Comparison of ENCODE assay signal across 15 cellular contexts in genomic region chr5:174755103-174755502, GRCh38. TPM values are rescaled to one million over a fixed set of nuclear protein-coding genes. Genes with fewer than 3 reads are reported as not detected.
DNase-seq lines count a peak whose midpoint lies in the region; ATAC-seq, FAIRE-seq and TF ChIP-seq lines count a peak whose summit lies in the region.
"Had no signal": no experiment of that assay in that cellular context is flagged by ENCODE, and none has a peak within 500 bp of the region (broad histone marks: within the 10 kb centered on the region; RNA-seq: fewer than 3 reads in every experiment).

No MANE protein-coding gene starts in this region.

- H3K27ac ChIP-seq in C4-2B (no peak overlapping the region), K562 (ENCODE audit: extremely low read depth, low read depth, low read length) (no peak overlapping the region)
- H3K27ac ChIP-seq: epithelial cell of prostate had no signal

- DNase-seq in HTR-8/SVneo (ENCODE audit: insufficient read length, low spot score) (no peak), K562 (ENCODE audit: extremely low read depth in 1 of 4, low spot score in 3 of 4) (no peak), nephron progenitor cell (no peak), HEK293T (ENCODE audit: extremely low spot score) (no peak), putamen (ENCODE audit: low spot score) (no peak), NK-92 (lab: John Stamatoyannopoulos, UW; ENCODE audit: unreplicated experiment) (no peak)
- DNase-seq: DMS79; kidney; stimulated activated CD4-positive, alpha-beta T cell treated with anti-CD3 and anti-CD28 coated beads, Interleukin-2, amount 100 ng/mL, for 24 hours had no signal

- H3K9me3 Mint-ChIP-seq in nephron progenitor cell = no peaks in the 10 kb centered on the region
- H3K9me3 Mint-ChIP-seq: natural killer cell treated with Interleukin-12 subunit alpha and Interleukin-12 subunit beta and Interleukin-15 and Interleukin-18, amount 100 ng/mL, for 72 hours had no signal

- ATAC-seq in K562 (no peak), GM21526 (IDR thresholded peaks at IDR 0.05; ENCODE audit: low FRiP score, unreplicated experiment) (no peak)
- ATAC-seq: natural killer cell treated with Interleukin-12 subunit alpha and Interleukin-12 subunit beta and Interleukin-15 and Interleukin-18, amount 100 ng/mL, for 72 hours had no signal

- CTCF ChIA-PET in K562 (lab: Yijun Ruan, JAX; ENCODE audit: low intra/inter-chr PET ratio) (interaction anchor here (0.6 kb wide), 1 partner anchor 28 kb away, joined by 3 read pairs; no protein-coding TSS in a partner anchor), HEK293T (lab: Yijun Ruan, JAX) (no interaction called here)

- BruUV-seq in K562 (replicated peaks; lab: Mats Ljungman, UMichigan) = no TSS peak

- H3K36me3 ChIP-seq in K562 (ENCODE audit: control insufficient read depth, insufficient read depth, low read length) = no peaks in the 10 kb centered on the region

- H3K4me2 ChIP-seq in K562 (ENCODE audit: insufficient read depth, low read length) = no peak overlapping the region

- in situ Hi-C loops in K562 (cut with MboI) = no loop called here

- peaks cover 0 to 9% of the 10 kb centered on the region in 2 experiments; a peak in 1 of 5 replicates for H3K4me1 ChIP-seq in K562 (replicated peaks in 1 of 2; ENCODE audit: control insufficient read depth in 2 of 2, insufficient read depth in 2 of 2, low read length in 2 of 2)

- H3K27me3 ChIP-seq in K562 (ENCODE audit: control insufficient read depth in 2 of 2, insufficient read depth in 2 of 2, low read length in 2 of 2) = peaks cover 11 to 32% of the 10 kb centered on the region in 2 experiments; a peak in 3 of 5 replicates

- FAIRE-seq in HTR-8/SVneo (lab: Jason Lieb, UNC) (peak; percentile 26), K562 (lab: Jason Lieb, UNC) (no peak)
- FAIRE-seq: kidney had no signal

- no peak overlapping the region for H3K4me3 ChIP-seq in K562

- H4K20me1 ChIP-seq in K562 (replicated peaks; ENCODE audit: control insufficient read depth, insufficient read depth, low read length) = no peaks in the 10 kb centered on the region

- no peaks in the 10 kb centered on the region for H3K79me2 ChIP-seq in K562 (ENCODE audit: control insufficient read depth, insufficient read depth, low read length)

- no peak overlapping the region for H3K4me3 Mint-ChIP-seq in nephron progenitor cell
- H3K4me3 Mint-ChIP-seq: natural killer cell treated with Interleukin-12 subunit alpha and Interleukin-12 subunit beta and Interleukin-15 and Interleukin-18, amount 100 ng/mL, for 72 hours had no signal

- no peak overlapping the region for H2AFZ ChIP-seq in K562 (ENCODE audit: low read depth, low read length)

- TF ChIP-seq POLR2A in K562 (conservative IDR thresholded peaks at IDR 0.05) = no peak

- WGBS in K562 (ENCODE audit: insufficient coverage, low coverage, missing lambda C conversion rate) = 0% methylated on average over 2 of the region's 2 CpGs

- no peak for TF ChIP-seq RAD21 in K562 (CRISPR knock-in tag; conservative IDR thresholded peaks at IDR 0.05 in 1 of 2, IDR thresholded peaks at IDR 0.05 in 1 of 2)

- no peak for TF ChIP-seq EP300 in K562 (IDR thresholded peaks at IDR 0.05; ENCODE audit: low read length)

- no peak overlapping the region for H3K27ac Mint-ChIP-seq in nephron progenitor cell
- H3K27ac Mint-ChIP-seq: natural killer cell treated with Interleukin-12 subunit alpha and Interleukin-12 subunit beta and Interleukin-15 and Interleukin-18, amount 100 ng/mL, for 72 hours had no signal

- H3K9ac ChIP-seq in K562 (ENCODE audit: insufficient read depth in 1 of 2, low read depth in 2 of 2, low read length in 2 of 2) = no peak overlapping the region

- H3K27me3 Mint-ChIP-seq in nephron progenitor cell (ENCODE audit: low read depth, poor library complexity) = peaks cover 17% of the 10 kb centered on the region

- H3K9me3 ChIP-seq in K562 (replicated peaks; ENCODE audit: control insufficient read depth, insufficient read depth, low read depth, low read length) = no peaks in the 10 kb centered on the region

- no peaks in the 10 kb centered on the region for H3K9me1 ChIP-seq in K562 (ENCODE audit: control insufficient read depth, insufficient read depth, low read length)

- POLR2A ChIA-PET in K562 (lab: Yijun Ruan, JAX) (no interaction called here), HEK293T (lab: Yijun Ruan, JAX) (interaction anchor here (0.9 kb wide), 1 partner anchor 31 kb away, joined by 3 read pairs; the partner anchor contains the start of gene MSX2)

- H3K4me1 Mint-ChIP-seq in nephron progenitor cell = peaks cover 12% of the 10 kb centered on the region

- TF ChIP-seq CTCF in C4-2B (conservative IDR thresholded peaks at IDR 0.05) (peak; percentile 58), K562 (IDR thresholded peaks at IDR 0.05 in 2 of 3, conservative IDR thresholded peaks at IDR 0.05 in 1 of 3; ENCODE audit: insufficient read depth in 2 of 3, low read depth in 1 of 3, low read length in 3 of 3) (peak in 2 of 3 experiments; percentile 15 to 23; a peak in 3 of 6 replicates), nephron progenitor cell (IDR thresholded peaks at IDR 0.05) (peak; percentile 35)

- H3K36me3 Mint-ChIP-seq in nephron progenitor cell (ENCODE audit: low read depth) = no peaks in the 10 kb centered on the region
- H3K36me3 Mint-ChIP-seq: natural killer cell treated with Interleukin-12 subunit alpha and Interleukin-12 subunit beta and Interleukin-15 and Interleukin-18, amount 100 ng/mL, for 72 hours had no signal

- intact Hi-C loops in K562 (cut with micrococcal nuclease) = no loop called here

TF ChIP-seq in K562, 482 proteins besides CTCF, POLR2A, EP300 and RAD21:
- no peak for TF ChIP-seq GABPA (tag; conservative IDR thresholded peaks at IDR 0.05; ENCODE audit: low read depth)
- no peak for TF ChIP-seq XRCC3 (IDR thresholded peaks at IDR 0.05)
- 0 out of 2 replicates have a peak, but pooled peaks have one; percentile 4 for TF ChIP-seq SMC3 (conservative IDR thresholded peaks at IDR 0.05; ENCODE audit: insufficient read depth, low read depth, low read length)
- no peak for TF ChIP-seq ETV1 (tag; conservative IDR thresholded peaks at IDR 0.05; ENCODE audit: low read depth)
TF ChIP-seq in K562: peak in this region for 1.

TF ChIP-seq in HEK293T, 16 proteins besides CTCF, POLR2A, EP300 and RAD21:
- no peak for TF ChIP-seq CTBP1 (IDR thresholded peaks at IDR 0.05; ENCODE audit: borderline replicate concordance)
- TF ChIP-seq BHLHE40 (IDR thresholded peaks at IDR 0.05; ENCODE audit: borderline replicate concordance) = no peak
TF ChIP-seq in HEK293T: peak in this region for 0.

RNA-seq across cellular contexts. Expression of gene MSX2, which starts 30.7 kb away (rescaled TPM):
- total RNA-seq in K562 (2011; cell fraction: chromatin; rRNA removed; ENCODE audit: low replicate concordance) = not detected in 2 replicates
- total RNA-seq in K562 (2011; cell fraction: nucleolus; rRNA removed) = not detected in 2 replicates
- total RNA-seq in K562 (2011; cell fraction: nucleoplasm; rRNA removed) = not detected in 2 replicates
- not detected in 2 replicates for total RNA-seq in K562 (2014; rRNA removed)
- total RNA-seq in K562 (2014; rRNA removed; fragmentation: Illumina TruSeq; extraction: Trizol) = not detected in 2 replicates
- not detected in 2 replicates for total RNA-seq in K562 (2015; rRNA removed; fragmentation: Illumina TruSeq; extraction: Trizol)
- not detected in 2 replicates for total RNA-seq in K562 (2021)
- polyA plus RNA-seq in K562 (2011; rRNA removed) = not detected in 2 replicates
- not detected in 2 replicates for polyA plus RNA-seq in K562 (2011; cell fraction: cytosol; rRNA removed)
- not detected in 2 replicates for polyA plus RNA-seq in K562 (2011; cell fraction: nucleus; rRNA removed)
- not detected in 2 replicates for polyA plus RNA-seq in K562 (2012)
- polyA plus RNA-seq in K562 (2014; fragmentation: Illumina TruSeq; extraction: Trizol) = not detected in 2 replicates
- polyA plus RNA-seq in K562 (2014; fragmentation: Nextera tagmentation; extraction: Ambion mirVana) = not detected
- not detected in 2 replicates for polyA plus RNA-seq in K562 (2014; rRNA removed)
- polyA minus RNA-seq in K562 (2011; rRNA and poly(A)+ RNA removed) = not detected in 2 replicates
- not detected in 2 replicates for polyA minus RNA-seq in K562 (2011; cell fraction: cytosol; rRNA and poly(A)+ RNA removed)
- polyA minus RNA-seq in K562 (2011; cell fraction: nucleus; rRNA and poly(A)+ RNA removed) = not detected in 2 replicates
- total RNA-seq: activated CD8-positive, alpha-beta memory T cell treated with anti-CD3 and anti-CD28 coated beads for 36 hours; natural killer cell treated with Interleukin-12 subunit alpha and Interleukin-12 subunit beta and Interleukin-15 and Interleukin-18, amount 100 ng/mL, for 72 hours; T-helper 1 cell treated with Interleukin-12 subunit alpha and Interleukin-12 subunit beta and Interleukin-4 antibody, amounts not matched to agents 30 ng/mL and 1 ng/mL, for 36 hours had no signal
